ENCODE assay signal across 9 cellular contexts in genomic region chr9:137083418-137084004, GRCh38. TPM values are rescaled to one million over a fixed set of nuclear protein-coding genes. Genes with fewer than 3 reads are reported as not detected.
DNase-seq lines count a peak whose midpoint lies in the region; ATAC-seq, FAIRE-seq and TF ChIP-seq lines count a peak whose summit lies in the region.
"Had no signal": no experiment of that assay in that cellular context is flagged by ENCODE, and none has a peak within 500 bp of the region (broad histone marks: within the 10 kb centered on the region; RNA-seq: fewer than 3 reads in every experiment).

No MANE protein-coding gene starts in this region.

- no peaks in the 10 kb centered on the region for H3K9me2 ChIP-seq in SU-DHL-6 (replicated peaks; ENCODE audit: insufficient read depth, low read length)

- ATAC-seq in activated naive CD8-positive, alpha-beta T cell treated with anti-CD3 and anti-CD28 coated beads, Interleukin-2, amount 10 ng/mL, durations not matched to agents 7 days and 5 days (ENCODE audit: low read depth), result no peak
- ATAC-seq: body of pancreas had no signal

- no peaks in the 10 kb centered on the region for H3K27me3 Mint-ChIP-seq in activated naive CD8-positive, alpha-beta T cell treated with anti-CD3 and anti-CD28 coated beads, Interleukin-2, amount 10 ng/mL, durations not matched to agents 7 days and 5 days
- H3K27me3 Mint-ChIP-seq in activated naive CD8-positive, alpha-beta T cell treated with anti-CD3 and anti-CD28 coated beads for 36 hours, result no peaks in the 10 kb centered on the region
- H3K27me3 Mint-ChIP-seq in progenitor cell of endocrine pancreas, result peaks cover 36% of the 10 kb centered on the region

- WGBS in small intestine, 3 donors, result 30 to 49% (median 49%) methylated on average over 10 of the region's 10 CpGs

- H3K9ac ChIP-seq in SU-DHL-6 (ENCODE audit: low read length), result no peak overlapping the region

- TF ChIP-seq CTCF in SU-DHL-6 (IDR thresholded peaks at IDR 0.05; ENCODE audit: insufficient read depth, low read length, poor library complexity, severe bottlenecking) (no peak), progenitor cell of endocrine pancreas (IDR thresholded peaks at IDR 0.05; ENCODE audit: unreplicated experiment) (no peak)

- H3K4me2 ChIP-seq in SU-DHL-6 (ENCODE audit: low read depth, low read length, poor library complexity, severe bottlenecking), result no peak overlapping the region

- no peak for DNase-seq in activated naive CD8-positive, alpha-beta T cell treated with anti-CD3 and anti-CD28 coated beads, Interleukin-2, amount 10 ng/mL, durations not matched to agents 7 days and 5 days
- no peak for DNase-seq in activated naive CD8-positive, alpha-beta T cell treated with anti-CD3 and anti-CD28 coated beads for 36 hours
- DNase-seq in fibroblast of peridontal ligament (ENCODE audit: extremely low read depth) (peak; percentile 95), small intestine (peak; percentile 63), NCI-H69 (lab: John Stamatoyannopoulos, UW) (no peak), progenitor cell of endocrine pancreas (ENCODE audit: low spot score, unreplicated experiment) (no peak), NCI-H2081 (lab: John Stamatoyannopoulos, UW) (no peak)

- no peaks in the 10 kb centered on the region for H3K36me3 ChIP-seq in SU-DHL-6 (ENCODE audit: low read length)
- H3K36me3 ChIP-seq in small intestine (ENCODE audit: control insufficient read depth in 2 of 2, insufficient read depth in 2 of 2, low read length in 2 of 2), result no peaks in the 10 kb centered on the region

- no peak overlapping the region for H3K4me3 Mint-ChIP-seq in activated naive CD8-positive, alpha-beta T cell treated with anti-CD3 and anti-CD28 coated beads, Interleukin-2, amount 10 ng/mL, durations not matched to agents 7 days and 5 days
- H3K4me3 Mint-ChIP-seq in activated naive CD8-positive, alpha-beta T cell treated with anti-CD3 and anti-CD28 coated beads for 36 hours, result no peak overlapping the region
- no peak overlapping the region for H3K4me3 Mint-ChIP-seq in progenitor cell of endocrine pancreas (ENCODE audit: low read depth)

- H3K9me3 ChIP-seq in SU-DHL-6 (ENCODE audit: insufficient read depth, low read length) (no peaks in the 10 kb centered on the region), small intestine (ENCODE audit: control insufficient read depth, low read depth) (no peaks in the 10 kb centered on the region)
- H3K9me3 ChIP-seq: body of pancreas had no signal

- H3K79me2 ChIP-seq in SU-DHL-6 (ENCODE audit: insufficient read depth, low read length), result 0 out of 2 replicates have a peak, but pooled peaks cover 3% of the 10 kb centered on the region

- H2AFZ ChIP-seq in SU-DHL-6 (ENCODE audit: low read depth, low read length, severe bottlenecking), result no peak overlapping the region

- H3K27ac Mint-ChIP-seq in activated naive CD8-positive, alpha-beta T cell treated with anti-CD3 and anti-CD28 coated beads, Interleukin-2, amount 10 ng/mL, durations not matched to agents 7 days and 5 days, result peak overlapping the region; percentile 28
- H3K27ac Mint-ChIP-seq in activated naive CD8-positive, alpha-beta T cell treated with anti-CD3 and anti-CD28 coated beads for 36 hours, result no peak overlapping the region
- H3K27ac Mint-ChIP-seq in progenitor cell of endocrine pancreas, result no peak overlapping the region

- H3K9me3 Mint-ChIP-seq in activated naive CD8-positive, alpha-beta T cell treated with anti-CD3 and anti-CD28 coated beads, Interleukin-2, amount 10 ng/mL, durations not matched to agents 7 days and 5 days, result no peaks in the 10 kb centered on the region
- no peaks in the 10 kb centered on the region for H3K9me3 Mint-ChIP-seq in activated naive CD8-positive, alpha-beta T cell treated with anti-CD3 and anti-CD28 coated beads for 36 hours
- H3K9me3 Mint-ChIP-seq in progenitor cell of endocrine pancreas (ENCODE audit: low read depth), result no peaks in the 10 kb centered on the region

- peaks cover 4% of the 10 kb centered on the region for H3F3A ChIP-seq in SU-DHL-6 (ENCODE audit: insufficient read depth)

- peaks cover 9% of the 10 kb centered on the region for H3K36me3 Mint-ChIP-seq in activated naive CD8-positive, alpha-beta T cell treated with anti-CD3 and anti-CD28 coated beads, Interleukin-2, amount 10 ng/mL, durations not matched to agents 7 days and 5 days
- H3K36me3 Mint-ChIP-seq in activated naive CD8-positive, alpha-beta T cell treated with anti-CD3 and anti-CD28 coated beads for 36 hours, result peaks cover 10% of the 10 kb centered on the region
- no peaks in the 10 kb centered on the region for H3K36me3 Mint-ChIP-seq in progenitor cell of endocrine pancreas (ENCODE audit: insufficient read depth)

- H3K27ac ChIP-seq in SU-DHL-6 (ENCODE audit: low read depth, low read length), result 0 out of 2 replicates have a peak overlapping the region, but pooled peaks have one; percentile 21
- H3K27ac ChIP-seq in small intestine (ENCODE audit: low read depth in 1 of 2, low read length in 1 of 2), result peak overlapping the region in 1 of 2 donors; percentile 67
- H3K27ac ChIP-seq: body of pancreas had no signal

- no peaks in the 10 kb centered on the region for H4K20me1 ChIP-seq in SU-DHL-6 (ENCODE audit: low read depth, low read length)

- H3K27me3 ChIP-seq in SU-DHL-6 (ENCODE audit: low read length), result no peaks in the 10 kb centered on the region
- H3K27me3 ChIP-seq in small intestine (ENCODE audit: control insufficient read depth in 2 of 2, insufficient read depth in 2 of 2, low read length in 2 of 2), result no peaks in the 10 kb centered on the region
- H3K27me3 ChIP-seq: body of pancreas had no signal

- H3K4me1 ChIP-seq in small intestine (ENCODE audit: control insufficient read depth in 2 of 2, insufficient read depth in 1 of 2, low read depth in 1 of 2, low read length in 1 of 2), result peaks cover 0 to 10% of the 10 kb centered on the region in 2 donors

- H3K4me1 Mint-ChIP-seq in activated naive CD8-positive, alpha-beta T cell treated with anti-CD3 and anti-CD28 coated beads, Interleukin-2, amount 10 ng/mL, durations not matched to agents 7 days and 5 days, result peaks cover 18% of the 10 kb centered on the region
- peaks cover 22% of the 10 kb centered on the region for H3K4me1 Mint-ChIP-seq in activated naive CD8-positive, alpha-beta T cell treated with anti-CD3 and anti-CD28 coated beads for 36 hours
- H3K4me1 Mint-ChIP-seq in progenitor cell of endocrine pancreas (ENCODE audit: low read depth), result peaks cover 11% of the 10 kb centered on the region

- FAIRE-seq in small intestine (lab: Jason Lieb, UNC), result no peak

- H3K4me3 ChIP-seq in SU-DHL-6 (ENCODE audit: insufficient read depth, low read length, poor library complexity, severe bottlenecking) (no peak overlapping the region), small intestine (ENCODE audit: low read depth in 1 of 2, low read length in 2 of 2) (no peak overlapping the region)
- H3K4me3 ChIP-seq: body of pancreas had no signal

- POLR2A ChIA-PET in activated naive CD8-positive, alpha-beta T cell treated with anti-CD3 and anti-CD28 coated beads, Interleukin-2, amount 10 ng/mL, durations not matched to agents 7 days and 5 days (lab: Charles Lee), result interaction anchor here (5.4 kb wide), 1 partner anchor 14 kb away, joined by 75 read pairs; the partner anchor contains the start of gene SAPCD2

RNA-seq across cellular contexts. Expression of gene MAN1B1, which starts 3.3 kb away (rescaled TPM):
- 10 to 100 TPM; 63.2 to 63.9 TPM for total RNA-seq in activated naive CD8-positive, alpha-beta T cell treated with anti-CD3 and anti-CD28 coated beads, Interleukin-2, amount 10 ng/mL, durations not matched to agents 7 days and 5 days
- total RNA-seq in activated naive CD8-positive, alpha-beta T cell treated with anti-CD3 and anti-CD28 coated beads for 36 hours, result 10 to 100 TPM; 24.7 to 25.1 TPM
- polyA plus RNA-seq in small intestine, result 10 to 100 TPM; 40.3 to 69.4 (median 41.4) TPM
- total RNA-seq in progenitor cell of endocrine pancreas, result 56.1 and 57.7 TPM in 2 replicates

RNA-seq across cellular contexts. Expression of gene UAP1L1, which starts 6.2 kb away (rescaled TPM):
- total RNA-seq in activated naive CD8-positive, alpha-beta T cell treated with anti-CD3 and anti-CD28 coated beads, Interleukin-2, amount 10 ng/mL, durations not matched to agents 7 days and 5 days, result 10 to 100 TPM; 43.9 to 44.1 TPM
- 10 to 100 TPM; 22.9 to 23.5 TPM for total RNA-seq in activated naive CD8-positive, alpha-beta T cell treated with anti-CD3 and anti-CD28 coated beads for 36 hours
- 1 to 10 TPM in 2 of 3 donors, under 1 TPM in 1; 0.89 to 6.2 (median 4.3) TPM for polyA plus RNA-seq in small intestine
- total RNA-seq in progenitor cell of endocrine pancreas, result 0.57 and 1.5 TPM in 2 replicates

RNA-seq across cellular contexts. Expression of gene SAPCD2, which starts 13.2 kb away (rescaled TPM):
- total RNA-seq in activated naive CD8-positive, alpha-beta T cell treated with anti-CD3 and anti-CD28 coated beads, Interleukin-2, amount 10 ng/mL, durations not matched to agents 7 days and 5 days, result 10 to 100 TPM; 26.4 to 30.0 TPM
- 10 to 100 TPM; 15.2 to 15.4 TPM for total RNA-seq in activated naive CD8-positive, alpha-beta T cell treated with anti-CD3 and anti-CD28 coated beads for 36 hours
- 10 to 100 TPM in 1 of 3 donors, 1 to 10 TPM in 1, under 1 TPM in 1; 0.81 to 22.2 (median 1.1) TPM for polyA plus RNA-seq in small intestine
- 15.1 and 15.3 TPM in 2 replicates for total RNA-seq in progenitor cell of endocrine pancreas

RNA-seq across cellular contexts. Expression of gene ENTPD2, which starts 29.6 kb away (rescaled TPM):
- not detected for total RNA-seq in activated naive CD8-positive, alpha-beta T cell treated with anti-CD3 and anti-CD28 coated beads, Interleukin-2, amount 10 ng/mL, durations not matched to agents 7 days and 5 days
- not detected for total RNA-seq in activated naive CD8-positive, alpha-beta T cell treated with anti-CD3 and anti-CD28 coated beads for 36 hours
- 10 to 100 TPM in 2 of 3 donors, 1 to 10 TPM in 1; 5.5 to 16.5 (median 11.0) TPM for polyA plus RNA-seq in small intestine
- 0.19 and 0.51 TPM in 2 replicates for total RNA-seq in progenitor cell of endocrine pancreas

RNA-seq across cellular contexts. Expression of gene DPP7, which starts 31.0 kb away (rescaled TPM):
- 100 to 1,000 TPM; 314 to 322 TPM for total RNA-seq in activated naive CD8-positive, alpha-beta T cell treated with anti-CD3 and anti-CD28 coated beads, Interleukin-2, amount 10 ng/mL, durations not matched to agents 7 days and 5 days
- total RNA-seq in activated naive CD8-positive, alpha-beta T cell treated with anti-CD3 and anti-CD28 coated beads for 36 hours, result 100 to 1,000 TPM; 267 to 289 TPM
- polyA plus RNA-seq in small intestine, result 100 to 1,000 TPM in 2 of 3 donors, 10 to 100 TPM in 1; 66.2 to 133 (median 108) TPM
- 39.2 and 48.5 TPM in 2 replicates for total RNA-seq in progenitor cell of endocrine pancreas

Comparison
In these comparisons a context has a peak if more than half of its experiments do, and no peak if none do; other contexts are left out.
1. DNase-seq: peak in fibroblast of peridontal ligament (single experiment) and small intestine (single experiment); none in activated naive CD8-positive, alpha-beta T cell treated with anti-CD3 and anti-CD28 coated beads, Interleukin-2, amount 10 ng/mL, durations not matched to agents 7 days and 5 days (single experiment), activated naive CD8-positive, alpha-beta T cell treated with anti-CD3 and anti-CD28 coated beads for 36 hours (single experiment), NCI-H69 (single experiment), progenitor cell of endocrine pancreas (single experiment) and NCI-H2081 (0 of 2).